ENCODE assay signal across 15 cellular contexts in the genomic region with DNA sequence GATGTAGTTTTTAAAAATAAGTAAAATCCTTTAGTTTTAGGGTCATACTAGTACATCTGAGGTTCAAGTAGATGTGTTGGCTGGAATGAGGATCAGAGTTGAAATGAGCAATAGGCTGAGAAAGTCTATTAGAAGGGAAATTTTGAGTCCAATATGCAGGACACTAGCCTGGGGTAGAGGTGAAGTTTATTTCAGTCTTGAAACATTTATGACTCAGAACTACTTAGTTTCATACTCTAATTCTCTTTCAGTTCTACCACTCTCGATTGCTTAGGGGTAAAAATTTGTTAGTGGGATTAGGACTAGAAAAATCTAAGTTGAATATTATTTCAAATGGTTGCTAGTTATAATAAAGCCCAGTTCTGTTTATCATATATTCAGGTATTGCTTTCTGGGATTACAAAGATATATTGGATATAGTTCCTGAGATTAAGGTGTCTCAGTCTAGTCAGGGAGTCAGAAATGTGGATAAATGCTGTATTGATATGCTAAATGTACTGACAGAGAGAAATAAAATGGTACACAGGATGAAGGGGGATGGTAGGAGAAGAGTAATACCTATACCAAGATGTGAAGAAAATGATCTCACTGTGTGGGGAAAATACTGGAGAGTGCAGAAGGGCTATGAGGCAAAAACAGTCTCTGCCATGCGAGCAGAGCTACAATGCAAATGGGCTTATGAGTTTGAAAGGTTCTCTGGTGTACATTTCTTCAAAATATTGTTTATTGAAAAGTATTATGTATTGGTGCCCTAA.
A peak's percentile ranks its signal among the peaks of the same experiment; 100 is the strongest.
DNase-seq lines count a peak whose midpoint lies in the region; ATAC-seq and TF ChIP-seq lines count a peak whose summit lies in the region.
"Had no signal": no experiment of that assay in that cellular context is flagged by ENCODE, and none has a peak within 500 bp of the region (broad histone marks: within the 10 kb centered on the region; RNA-seq: fewer than 3 reads in every experiment).

No MANE protein-coding gene starts in this region.

- TF ChIP-seq CTCF in GM20000 (IDR thresholded peaks at IDR 0.05; ENCODE audit: extremely low read depth, missing control alignments): no peak
- no peak for TF ChIP-seq CTCF in nephron progenitor cell (IDR thresholded peaks at IDR 0.05)
- no peak for TF ChIP-seq CTCF in testis (IDR thresholded peaks at IDR 0.05)
- TF ChIP-seq CTCF in WERI-Rb-1 (IDR thresholded peaks at IDR 0.05; ENCODE audit: low read depth, low read length): no peak

- H3K9me3 Mint-ChIP-seq in nephron progenitor cell: no peaks in the 10 kb centered on the region

- ATAC-seq in GM18517 (IDR thresholded peaks at IDR 0.05; ENCODE audit: unreplicated experiment): peak; percentile 70
- peak; percentile 100 for ATAC-seq in HG02938 (IDR thresholded peaks at IDR 0.05; ENCODE audit: unreplicated experiment)
- peak; percentile 90 for ATAC-seq in HG03558 (IDR thresholded peaks at IDR 0.05; ENCODE audit: extremely low read depth, unreplicated experiment)

- no peak overlapping the region for H3K4me3 Mint-ChIP-seq in nephron progenitor cell

- intact Hi-C loops in testis (cut with DNase I; ENCODE audit: low total_unique reads): no loop called here

- H3K36me3 ChIP-seq in testis (ENCODE audit: low read depth, missing control alignments): no peaks in the 10 kb centered on the region
- no peaks in the 10 kb centered on the region for H3K36me3 ChIP-seq in WERI-Rb-1
- H3K36me3 ChIP-seq: BLaER1, brain microvascular endothelial cell had no signal

- 85 to 92% methylated on average over 2 of the region's 2 CpGs for WGBS in testis, 2 donors

- no peak for TF ChIP-seq POLR2A in testis (IDR thresholded peaks at IDR 0.05)

- H3K4me3 ChIP-seq in testis: no peak overlapping the region
- H3K4me3 ChIP-seq in WERI-Rb-1 (ENCODE audit: low read depth, low read length): no peak overlapping the region
- H3K4me3 ChIP-seq: BLaER1 had no signal

- H3K9me3 ChIP-seq in testis: no peaks in the 10 kb centered on the region
- no peaks in the 10 kb centered on the region for H3K9me3 ChIP-seq in WERI-Rb-1 (ENCODE audit: severe bottlenecking)
- H3K9me3 ChIP-seq: BLaER1 had no signal

- no peaks in the 10 kb centered on the region for H3K4me1 Mint-ChIP-seq in nephron progenitor cell

- DNase-seq in GM20000 (ENCODE audit: low spot score) (peak; percentile 45), nephron progenitor cell (no peak), testis (no peak), AML-193 (lab: John Stamatoyannopoulos, UW) (no peak), WERI-Rb-1 (no peak)
- DNase-seq: activated T-cell treated with anti-CD3 and anti-CD28 coated beads, Interleukin-2, amount 50 U/mL, for 1 hour; brain microvascular endothelial cell; midbrain; NCI-H2029 treated with DMSO at 0.1 percent for 48 hours; stimulated activated CD4-positive, alpha-beta T cell treated with anti-CD3 and anti-CD28 coated beads, Interleukin-4, amount 100 ng/mL, for 24 hours had no signal

- no peak overlapping the region for H3K27ac Mint-ChIP-seq in nephron progenitor cell

- no peaks in the 10 kb centered on the region for H3K27me3 ChIP-seq in testis
- peaks cover 24% of the 10 kb centered on the region for H3K27me3 ChIP-seq in WERI-Rb-1 (ENCODE audit: insufficient read depth, low read depth, severe bottlenecking)
- H3K27me3 ChIP-seq: BLaER1, brain microvascular endothelial cell had no signal

- H3K27ac ChIP-seq in testis (no peak overlapping the region), WERI-Rb-1 (no peak overlapping the region)
- H3K27ac ChIP-seq: BLaER1, brain microvascular endothelial cell, epithelial cell of prostate had no signal

- H3K4me1 ChIP-seq in testis: no peaks in the 10 kb centered on the region
- H3K4me1 ChIP-seq: BLaER1 had no signal

- no peaks in the 10 kb centered on the region for H3K27me3 Mint-ChIP-seq in nephron progenitor cell (ENCODE audit: low read depth, poor library complexity)

- no peaks in the 10 kb centered on the region for H3K36me3 Mint-ChIP-seq in nephron progenitor cell (ENCODE audit: low read depth)
